In genomic region chr22:39883057-39883456, GRCh38 we compare ENCODE assay signal across 28 cellular contexts. TPM values are rescaled to one million over a fixed set of nuclear protein-coding genes. Genes with fewer than 3 reads are reported as not detected.
DNase-seq lines count a peak whose midpoint lies in the region; ATAC-seq and TF ChIP-seq lines count a peak whose summit lies in the region.
"Had no signal": no experiment of that assay in that cellular context is flagged by ENCODE, and none has a peak within 500 bp of the region (broad histone marks: within the 10 kb centered on the region; RNA-seq: fewer than 3 reads in every experiment).

No MANE protein-coding gene starts in this region.

- no peaks in the 10 kb centered on the region for H3K4me1 ChIP-seq in hepatocyte (ENCODE audit: insufficient read depth)
- H3K4me1 ChIP-seq: BE2C, BLaER1 had no signal

- TF ChIP-seq CTCF in hepatocyte (IDR thresholded peaks at IDR 0.05; ENCODE audit: poor library complexity): no peak

- DNase-seq in HEK293T (ENCODE audit: extremely low spot score) (no peak), hepatocyte (ENCODE audit: low spot score) (no peak), D341Med (ENCODE audit: low spot score) (no peak)
- DNase-seq in stimulated activated CD4-positive, alpha-beta T cell treated with anti-CD3 and anti-CD28 coated beads, Interleukin-1b, Interleukin-23, amount 100 ng/mL, for 48 hours: no peak
- DNase-seq: 8988T; ACHN; BE2C; C1 segment of cervical spinal cord; Calu3; CD4-positive, alpha-beta memory T cell; CD4-positive, CD25-positive, alpha-beta regulatory T cell; CD8-positive, alpha-beta memory T cell; COR-L47; DMS 273 treated with DMSO at 0.1 percent for 48 hours; DMS153; DMS53; DMS79; DND-41; EL; GDM1 had no signal

- CTCF ChIA-PET in HEK293T (lab: Yijun Ruan, JAX): interaction anchor here (0.6 kb wide), 1 partner anchor 274 kb away, joined by 3 read pairs; no protein-coding TSS in a partner anchor

- H3K36me3 ChIP-seq in hepatocyte (replicated peaks; ENCODE audit: insufficient read depth, low read depth): no peaks in the 10 kb centered on the region
- H3K36me3 ChIP-seq: BE2C, BLaER1 had no signal

- H3K79me2 ChIP-seq in hepatocyte: no peaks in the 10 kb centered on the region

- H3K9me2 ChIP-seq in hepatocyte (replicated peaks; ENCODE audit: insufficient read depth): no peaks in the 10 kb centered on the region

- H3K9me3 ChIP-seq in hepatocyte (ENCODE audit: low read depth): no peaks in the 10 kb centered on the region
- H3K9me3 ChIP-seq: BE2C had no signal

- H4K20me1 ChIP-seq in hepatocyte (ENCODE audit: insufficient read depth, poor library complexity, severe bottlenecking): no peaks in the 10 kb centered on the region
- H4K20me1 ChIP-seq: BLaER1 had no signal

- no peak for ATAC-seq in GM19023 (IDR thresholded peaks at IDR 0.05; ENCODE audit: unreplicated experiment)
- ATAC-seq: GM12878 had no signal

- H3K27me3 ChIP-seq in hepatocyte: peaks cover 17% of the 10 kb centered on the region
- H3K27me3 ChIP-seq: BLaER1 had no signal

- 78% methylated on average over 1 of the region's 1 CpG for WGBS in hepatocyte (ENCODE audit: low lambda C conversion rate, missing lambda C conversion rate)

- peak overlapping the region; percentile 12 for H3K27ac ChIP-seq in hepatocyte
- H3K27ac ChIP-seq: BLaER1 had no signal

- POLR2A ChIA-PET in HEK293T (lab: Yijun Ruan, JAX): no interaction called here

- H3K4me2 ChIP-seq in hepatocyte: peak overlapping the region; percentile 29
- H3K4me2 ChIP-seq: BLaER1 had no signal

- no peak overlapping the region for H2AFZ ChIP-seq in hepatocyte

- H3K4me3 ChIP-seq in hepatocyte: no peak overlapping the region
- H3K4me3 ChIP-seq: BLaER1, GM12878 had no signal

TF ChIP-seq in HEK293T, 16 proteins besides CTCF, POLR2A, EP300 and RAD21:
- peak; percentile 58 for TF ChIP-seq PKNOX1 (IDR thresholded peaks at IDR 0.05)
- no peak for TF ChIP-seq BHLHE40 (IDR thresholded peaks at IDR 0.05; ENCODE audit: borderline replicate concordance)

RNA-seq across cellular contexts. Expression of gene ENTHD1, which starts 10.5 kb away (rescaled TPM):
- not detected in 2 replicates for total RNA-seq in hepatocyte
- not detected in 2 replicates for polyA plus RNA-seq in hepatocyte
- total RNA-seq: A673; Calu3; CD4-positive, CD25-positive, alpha-beta regulatory T cell; Daoy; G401 had no signal
- polyA plus RNA-seq: AG04450, CD14-positive monocyte had no signal

RNA-seq across cellular contexts. Expression of gene GRAP2, which starts 17.8 kb away (rescaled TPM):
- total RNA-seq in hepatocyte: 0.12 TPM in 1 of 2 replicates, not detected in the other
- 0.51 TPM in 1 of 2 replicates, not detected in the other for polyA plus RNA-seq in hepatocyte
- total RNA-seq: A673, Calu3 had no signal
- polyA plus RNA-seq: AG04450 had no signal
